Comparison of ENCODE assay signal across 16 cellular contexts in genomic region chrX:130055103-130055502, GRCh38. TPM values are rescaled to one million over a fixed set of nuclear protein-coding genes. Genes with fewer than 3 reads are reported as not detected.
DNase-seq lines count a peak whose midpoint lies in the region; ATAC-seq and TF ChIP-seq lines count a peak whose summit lies in the region.
"Had no signal": no experiment of that assay in that cellular context is flagged by ENCODE, and none has a peak within 500 bp of the region (broad histone marks: within the 10 kb centered on the region; RNA-seq: fewer than 3 reads in every experiment).

No MANE protein-coding gene starts in this region.

- H3K27ac Mint-ChIP-seq in WTC11: peak overlapping the region; percentile 78
- H3K27ac Mint-ChIP-seq in stimulated activated naive CD8-positive, alpha-beta T cell treated with anti-CD3 and anti-CD28 coated beads, Interleukin-15, amount 100 ng/mL, for 72 hours: no peak overlapping the region
- H3K27ac Mint-ChIP-seq: activated B cell treated with CpG ODN at 0.5 μM for 24 hours, B cell had no signal

- POLR2A ChIA-PET in BJ (lab: Charles Lee): no interaction called here
- POLR2A ChIA-PET in WTC11 (lab: Charles Lee): no interaction called here

- DNase-seq in BJ (ENCODE audit: low read depth): peak; percentile 33
- DNase-seq in WTC11 (ENCODE audit: low spot score): no peak
- DNase-seq in fibroblast of villous mesenchyme (ENCODE audit: low read depth): peak; percentile 17
- peak; percentile 32 for DNase-seq in non-pigmented ciliary epithelial cell (ENCODE audit: low read depth)
- no peak for DNase-seq in stimulated activated naive CD8-positive, alpha-beta T cell treated with anti-CD3 and anti-CD28 coated beads, Interleukin-15, amount 100 ng/mL, for 72 hours
- no peak for DNase-seq in cortex of kidney (lab: John Stamatoyannopoulos, UW)
- no peak for DNase-seq in tibial nerve (ENCODE audit: low spot score in 2 of 2)
- DNase-seq: activated B cell treated with CpG ODN at 0.5 μM for 24 hours; activated T-cell treated with anti-CD3 and anti-CD28 coated beads, Interleukin-2, amount 50 U/mL, for 48 hours; KG1; NCI-H2081; NK-92 treated with Interleukin-12 subunit alpha and Interleukin-12 subunit beta, amount 100 ng/mL, for 24 hours had no signal

- no peak overlapping the region for H3K4me3 Mint-ChIP-seq in WTC11
- H3K4me3 Mint-ChIP-seq in stimulated activated naive CD8-positive, alpha-beta T cell treated with anti-CD3 and anti-CD28 coated beads, Interleukin-15, amount 100 ng/mL, for 72 hours: no peak overlapping the region
- H3K4me3 Mint-ChIP-seq: activated B cell treated with CpG ODN at 0.5 μM for 24 hours, B cell had no signal

- peaks cover 0 to 7% (median 0%) of the 10 kb centered on the region in 4 donors for H3K4me1 ChIP-seq in tibial nerve
- H3K4me1 ChIP-seq: breast epithelium had no signal

- CTCF ChIA-PET in BJ (lab: Yijun Ruan, JAX): interaction anchor here (1.0 to 2.4 kb wide), 3 partner anchors 14 to 130 kb away, joined by 3 to 12 read pairs (median 4); no protein-coding TSS in a partner anchor
- CTCF ChIA-PET in WTC11 (lab: Charles Lee): interaction anchor here (1.1 to 2.0 kb wide), 3 partner anchors 27 to 130 kb away, joined by 3 to 10 read pairs (median 3); no protein-coding TSS in a partner anchor

- H3K4me1 Mint-ChIP-seq in WTC11: peaks cover 15% of the 10 kb centered on the region
- H3K4me1 Mint-ChIP-seq in stimulated activated naive CD8-positive, alpha-beta T cell treated with anti-CD3 and anti-CD28 coated beads, Interleukin-15, amount 100 ng/mL, for 72 hours: peaks cover 6% of the 10 kb centered on the region
- H3K4me1 Mint-ChIP-seq: activated B cell treated with CpG ODN at 0.5 μM for 24 hours, B cell had no signal

- H3K27me3 ChIP-seq in BJ (ENCODE audit: control insufficient read depth, insufficient read depth, low read length) (no peaks in the 10 kb centered on the region), tibial nerve (no peaks in the 10 kb centered on the region)

- 0 out of 2 replicates have a peak, but pooled peaks have one; percentile 18 for TF ChIP-seq CTCF in BJ (IDR thresholded peaks at IDR 0.05; ENCODE audit: insufficient read depth, low read depth, low read length)
- no peak for TF ChIP-seq CTCF in WTC11 (IDR thresholded peaks at IDR 0.05)
- TF ChIP-seq CTCF in fibroblast of villous mesenchyme (IDR thresholded peaks at IDR 0.05; ENCODE audit: insufficient read depth, low read depth, low read length): no peak
- no peak for TF ChIP-seq CTCF in tibial nerve (IDR thresholded peaks at IDR 0.05)

- TF ChIP-seq EP300 in tibial nerve (IDR thresholded peaks at IDR 0.05): no peak

- H3K9me3 Mint-ChIP-seq in WTC11: no peaks in the 10 kb centered on the region
- H3K9me3 Mint-ChIP-seq in stimulated activated naive CD8-positive, alpha-beta T cell treated with anti-CD3 and anti-CD28 coated beads, Interleukin-15, amount 100 ng/mL, for 72 hours: no peaks in the 10 kb centered on the region
- H3K9me3 Mint-ChIP-seq: activated B cell treated with CpG ODN at 0.5 μM for 24 hours had no signal

- H3K36me3 ChIP-seq in BJ (ENCODE audit: control insufficient read depth, insufficient read depth, low read length) (peaks cover 2% of the 10 kb centered on the region), tibial nerve (peaks cover 0 to 30% (median 0%) of the 10 kb centered on the region in 3 donors)
- H3K36me3 ChIP-seq: breast epithelium had no signal

- peak overlapping the region in 1 of 4 donors; percentile 4 for H3K27ac ChIP-seq in tibial nerve
- H3K27ac ChIP-seq: breast epithelium, SK-N-MC had no signal

- ATAC-seq in WTC11: no peak; the same call in 1 of the 2 replicates
- no peak for ATAC-seq in stimulated activated naive CD8-positive, alpha-beta T cell treated with anti-CD3 and anti-CD28 coated beads, Interleukin-15, amount 100 ng/mL, for 72 hours
- ATAC-seq in HG03095 (IDR thresholded peaks at IDR 0.05; ENCODE audit: unreplicated experiment): no peak

- no peak for TF ChIP-seq POLR2A in tibial nerve (IDR thresholded peaks at IDR 0.05)

- peaks cover 17% of the 10 kb centered on the region for H3K27me3 Mint-ChIP-seq in WTC11 (ENCODE audit: low read depth)
- H3K27me3 Mint-ChIP-seq in stimulated activated naive CD8-positive, alpha-beta T cell treated with anti-CD3 and anti-CD28 coated beads, Interleukin-15, amount 100 ng/mL, for 72 hours: no peaks in the 10 kb centered on the region
- H3K27me3 Mint-ChIP-seq: activated B cell treated with CpG ODN at 0.5 μM for 24 hours, B cell had no signal

- H3K4me3 ChIP-seq in BJ (ENCODE audit: low read depth, low read length) (no peak overlapping the region), fibroblast of villous mesenchyme (ENCODE audit: low read depth, low read length) (no peak overlapping the region), tibial nerve (no peak overlapping the region)
- H3K4me3 ChIP-seq: breast epithelium, SK-N-MC had no signal

- H3K36me3 Mint-ChIP-seq in WTC11: peaks cover 6% of the 10 kb centered on the region; the same call in 1 of the 2 replicates

- WGBS in tibial nerve, 2 donors: 47 to 52% methylated on average over 6 to 11 of the region's 11 CpGs

- H3K9me3 ChIP-seq in tibial nerve: no peaks in the 10 kb centered on the region
- H3K9me3 ChIP-seq: breast epithelium had no signal

TF ChIP-seq in WTC11, 78 proteins besides CTCF, POLR2A, EP300 and RAD21:
- TF ChIP-seq HMGXB4 (CRISPR knock-in tag; IDR thresholded peaks at IDR 0.05) (no peak), ZNF317 (CRISPR knock-in tag; IDR thresholded peaks at IDR 0.05; ENCODE audit: borderline replicate concordance, low read depth) (no peak), TP53 (CRISPR knock-in tag; IDR thresholded peaks at IDR 0.05) (no peak)

RNA-seq across cellular contexts. Expression of gene ELF4, which starts 55.2 kb away (rescaled TPM):
- polyA plus RNA-seq in BJ (2011; rRNA removed): 22.6 and 31.1 TPM in 2 replicates
- polyA minus RNA-seq in BJ (2011; rRNA and poly(A)+ RNA removed): 38.5 and 39.9 TPM in 2 replicates
- total RNA-seq in WTC11 (2021) (1.7 to 1.9 TPM (median 1.9 TPM) in 3 replicates), fibroblast of villous mesenchyme (16.4 and 21.3 TPM in 2 replicates), tibial nerve (10 to 100 TPM in 2 of 4 donors, 1 to 10 TPM in 2; 8.2 to 11.7 (median 10.2) TPM)

Comparison
In these comparisons a context has a peak if more than half of its experiments do, and no peak if none do; other contexts are left out.
1. DNase-seq: peak in BJ (single experiment), fibroblast of villous mesenchyme (single experiment) and non-pigmented ciliary epithelial cell (single experiment); none in WTC11 (single experiment), stimulated activated naive CD8-positive, alpha-beta T cell treated with anti-CD3 and anti-CD28 coated beads, Interleukin-15, amount 100 ng/mL, for 72 hours (0 of 2), cortex of kidney (single experiment) and tibial nerve (0 of 2).